25 cellular contexts compared by ENCODE assay signal in genomic region chr10:25745976-25746375, GRCh38.
DNase-seq lines count a peak whose midpoint lies in the region; ATAC-seq and TF ChIP-seq lines count a peak whose summit lies in the region.
"Had no signal": no experiment of that assay in that cellular context is flagged by ENCODE, and none has a peak within 500 bp of the region (broad histone marks: within the 10 kb centered on the region; RNA-seq: fewer than 3 reads in every experiment).

No MANE protein-coding gene starts in this region.

- 21% methylated on average over 3 of the region's 3 CpGs for WGBS in smooth muscle cell (ENCODE audit: low lambda C conversion rate)

- no peaks in the 10 kb centered on the region for H3F3A ChIP-seq in smooth muscle cell (ENCODE audit: low read depth)

- H3K79me2 ChIP-seq in smooth muscle cell (ENCODE audit: low read depth), result no peaks in the 10 kb centered on the region

- DNase-seq in SK-N-MC (ENCODE audit: low read depth, low spot score) (no peak), smooth muscle cell (lab: John Stamatoyannopoulos, UW; ENCODE audit: unreplicated experiment) (no peak), midbrain (lab: John Stamatoyannopoulos, UW) (no peak)
- DNase-seq: C1 segment of cervical spinal cord; CD4-positive, alpha-beta memory T cell; COR-L47; DMS53; GOT3; Kasumi-1; NCI-H1105 treated with DMSO at 0.1 percent for 48 hours; NCI-H146; NCI-H1930; NCI-H2107; NCI-H446; NCI-H526 treated with DMSO at 0.1 percent for 48 hours; SHP77 had no signal

- no peak overlapping the region for H3K4me3 ChIP-seq in HUES48 (ENCODE audit: low read depth, low read length)
- H3K4me3 ChIP-seq in SK-N-MC, result peak overlapping the region; percentile 63
- H3K4me3 ChIP-seq in endocrine pancreas (ENCODE audit: control insufficient read depth, insufficient read depth, low read length), result peak overlapping the region; percentile 71
- H3K4me3 ChIP-seq in smooth muscle cell, result no peak overlapping the region
- H3K4me3 ChIP-seq: A549, K562 had no signal

- peak overlapping the region; percentile 41 for H3K27ac ChIP-seq in HUES48 (ENCODE audit: low read depth, low read length)
- H3K27ac ChIP-seq in SK-N-MC, result peak overlapping the region; percentile 99
- H3K27ac ChIP-seq in smooth muscle cell (ENCODE audit: low read depth), result peak overlapping the region; percentile 54
- H3K27ac ChIP-seq: A549, RWPE1 had no signal

- H3K36me3 ChIP-seq in HUES48 (ENCODE audit: control insufficient read depth, insufficient read depth, low read length) (no peaks in the 10 kb centered on the region), SK-N-MC (ENCODE audit: insufficient read depth, low read length) (no peaks in the 10 kb centered on the region), endocrine pancreas (ENCODE audit: control insufficient read depth, insufficient read depth, low read length) (no peaks in the 10 kb centered on the region), smooth muscle cell (ENCODE audit: low read depth) (no peaks in the 10 kb centered on the region)

- H3K9ac ChIP-seq in HUES48 (ENCODE audit: low read depth, low read length) (no peak overlapping the region), SK-N-MC (ENCODE audit: insufficient read length) (peak overlapping the region; percentile 59), endocrine pancreas (ENCODE audit: control insufficient read depth, insufficient read depth, low read length) (no peak overlapping the region), smooth muscle cell (ENCODE audit: low read depth) (peak overlapping the region; percentile 40)

- ATAC-seq in HG02571 (IDR thresholded peaks at IDR 0.05; ENCODE audit: unreplicated experiment) (no peak), GM18907 (IDR thresholded peaks at IDR 0.05; ENCODE audit: unreplicated experiment) (no peak)
- ATAC-seq: A549, HCT116, K562, Panc1 had no signal

- no peaks in the 10 kb centered on the region for H3K9me3 ChIP-seq in HUES48 (ENCODE audit: control insufficient read depth, insufficient read depth, low read length)
- H3K9me3 ChIP-seq in SK-N-MC (ENCODE audit: low read depth, low read length), result no peaks in the 10 kb centered on the region
- no peaks in the 10 kb centered on the region for H3K9me3 ChIP-seq in endocrine pancreas (ENCODE audit: control insufficient read depth, low read length)
- no peaks in the 10 kb centered on the region for H3K9me3 ChIP-seq in smooth muscle cell (replicated peaks; ENCODE audit: low read depth)
- H3K9me3 ChIP-seq: A549 had no signal

- H3K4me1 ChIP-seq in HUES48 (ENCODE audit: control insufficient read depth, insufficient read depth, low read length) (peaks cover 9% of the 10 kb centered on the region; the same call in 1 of the 2 replicates), endocrine pancreas (ENCODE audit: control insufficient read depth, insufficient read depth, low read length) (peaks cover 13% of the 10 kb centered on the region), smooth muscle cell (ENCODE audit: low read depth) (peaks cover 10% of the 10 kb centered on the region)

- H3K4me2 ChIP-seq in smooth muscle cell, result peak overlapping the region; percentile 60
- H3K4me2 ChIP-seq: A549 had no signal

- no peaks in the 10 kb centered on the region for H4K20me1 ChIP-seq in smooth muscle cell (ENCODE audit: low read depth)

- H3K27me3 ChIP-seq in HUES48 (ENCODE audit: control insufficient read depth, insufficient read depth, low read length) (no peaks in the 10 kb centered on the region), endocrine pancreas (ENCODE audit: control insufficient read depth, insufficient read depth, low read length) (no peaks in the 10 kb centered on the region), smooth muscle cell (ENCODE audit: low read depth) (no peaks in the 10 kb centered on the region)

- TF ChIP-seq CTCF in smooth muscle cell (IDR thresholded peaks at IDR 0.05; ENCODE audit: borderline replicate concordance, insufficient read depth, poor library complexity, severe bottlenecking), result no peak

- no peak overlapping the region for H2AFZ ChIP-seq in smooth muscle cell (ENCODE audit: low read depth)

Comparison
In these comparisons a context has a peak if more than half of its experiments do, and no peak if none do; other contexts are left out.
1. H3K27ac ChIP-seq: peak in every context shown above with its lines; median percentile 99 in SK-N-MC; 54 in smooth muscle cell; 41 in HUES48.
2. H3K4me3 ChIP-seq: peak in SK-N-MC (single experiment) and endocrine pancreas (single experiment); none in HUES48 (single experiment) and smooth muscle cell (single experiment).
3. H3K9ac ChIP-seq: peak in SK-N-MC (single experiment) and smooth muscle cell (single experiment); none in HUES48 (single experiment) and endocrine pancreas (single experiment).